Comparison of ENCODE assay signal across 22 cellular contexts in genomic region chr12:26044592-26044991, GRCh38.
A peak's percentile ranks its signal among the peaks of the same experiment; 100 is the strongest.
DNase-seq lines count a peak whose midpoint lies in the region; ATAC-seq and TF ChIP-seq lines count a peak whose summit lies in the region.
"Had no signal": no experiment of that assay in that cellular context is flagged by ENCODE, and none has a peak within 500 bp of the region (broad histone marks: within the 10 kb centered on the region; RNA-seq: fewer than 3 reads in every experiment).

No MANE protein-coding gene starts in this region.

- no peak for ATAC-seq in HG02610 (IDR thresholded peaks at IDR 0.05; ENCODE audit: unreplicated experiment)
- no peak for ATAC-seq in GM21528 (IDR thresholded peaks at IDR 0.05; ENCODE audit: low FRiP score, unreplicated experiment)

- TF ChIP-seq CTCF in OCI-LY3 (IDR thresholded peaks at IDR 0.05; ENCODE audit: low read depth, low read length) = peak; percentile 32; the same call in 1 of the 2 replicates
- TF ChIP-seq CTCF in endodermal cell (conservative IDR thresholded peaks at IDR 0.05) = peak; percentile 53
- peak; percentile 5 for TF ChIP-seq CTCF in retinal pigment epithelial cell (conservative IDR thresholded peaks at IDR 0.05; ENCODE audit: low read depth, low read length)
- TF ChIP-seq CTCF in stomach (IDR thresholded peaks at IDR 0.05) = no peak

- no peak overlapping the region for H3K4me3 Mint-ChIP-seq in endodermal cell

- peaks cover 51% of the 10 kb centered on the region for H3K4me1 Mint-ChIP-seq in endodermal cell

- H3K79me2 ChIP-seq in GM23248 (ENCODE audit: insufficient read depth) (peaks cover 100% of the 10 kb centered on the region), OCI-LY3 (ENCODE audit: low read length) (no peaks in the 10 kb centered on the region)

- H3K9ac ChIP-seq in GM23248 (0 out of 2 replicates have a peak overlapping the region, but pooled peaks have one; percentile 9), OCI-LY3 (ENCODE audit: low read length) (no peak overlapping the region), endodermal cell (ENCODE audit: extremely low read depth, low read length, poor library complexity, severe bottlenecking) (no peak overlapping the region)

- no peak overlapping the region for H3K27ac Mint-ChIP-seq in endodermal cell

- no peak for TF ChIP-seq POLR2A in stomach (IDR thresholded peaks at IDR 0.05)

- H3K9me3 ChIP-seq in GM23248 (ENCODE audit: low read depth) (no peaks in the 10 kb centered on the region), OCI-LY3 (ENCODE audit: insufficient read depth, low read length) (no peaks in the 10 kb centered on the region), endodermal cell (ENCODE audit: control insufficient read depth, low read length) (no peaks in the 10 kb centered on the region), stomach (no peaks in the 10 kb centered on the region)
- H3K9me3 ChIP-seq: BE2C had no signal

- H2AFZ ChIP-seq in GM23248 = no peak overlapping the region
- no peak overlapping the region for H2AFZ ChIP-seq in OCI-LY3 (ENCODE audit: low read depth, low read length)

- 97 to 100% methylated on average over 1 of the region's 1 CpG for WGBS in GM23248 (ENCODE audit: low coverage in 1 of 2, low lambda C conversion rate in 2 of 2, missing lambda C conversion rate in 2 of 2), 2 experiments
- 67% methylated on average over 1 of the region's 1 CpG; no CpG with 5 or more reads in 1 of the 2 experiments for WGBS in endodermal cell (ENCODE audit: insufficient coverage in 1 of 2, insufficient read length in 1 of 2), 2 experiments
- 94 to 100% (median 99%) methylated on average over 1 of the region's 1 CpG for WGBS in stomach, 5 donors

- H3K9me3 Mint-ChIP-seq in endodermal cell = no peaks in the 10 kb centered on the region

- H3K27me3 ChIP-seq in GM23248 (replicated peaks; ENCODE audit: insufficient read depth) = no peaks in the 10 kb centered on the region
- no peaks in the 10 kb centered on the region for H3K27me3 ChIP-seq in OCI-LY3 (ENCODE audit: low read depth, low read length)
- H3K27me3 ChIP-seq in endodermal cell (ENCODE audit: control insufficient read depth, insufficient read depth, low read length, poor library complexity, severe bottlenecking) = no peaks in the 10 kb centered on the region
- H3K27me3 ChIP-seq in stomach = no peaks in the 10 kb centered on the region
- H3K27me3 ChIP-seq: BE2C had no signal

- in situ Hi-C loops in GM23248 (cut with MboI) = no loop called here

- peaks cover 12% of the 10 kb centered on the region; the same call in 1 of the 2 replicates for H3F3A ChIP-seq in GM23248 (ENCODE audit: insufficient read depth)

- no peaks in the 10 kb centered on the region for H3K9me2 ChIP-seq in GM23248 (ENCODE audit: insufficient read depth)

- peaks cover 12% of the 10 kb centered on the region for H3K36me3 Mint-ChIP-seq in endodermal cell (ENCODE audit: low read depth)

- H3K4me2 ChIP-seq in GM23248 (ENCODE audit: unreplicated experiment) = peak overlapping the region; percentile 13
- H3K4me2 ChIP-seq in OCI-LY3 (ENCODE audit: low read length) = no peak overlapping the region

- no peak for DNase-seq in GM23248
- DNase-seq in endodermal cell = no peak
- no peak for DNase-seq in retinal pigment epithelial cell (ENCODE audit: low read depth)
- DNase-seq in stomach = no peak
- no peak for DNase-seq in hippocampal formation (lab: John Stamatoyannopoulos, UW)
- DNase-seq: ACHN; BE2C; Calu3; DMS153; KG1; MM.1S; NCI-H1694; NCI-H2029 treated with DMSO at 0.1 percent for 48 hours; NCI-H446 treated with DMSO at 0.1 percent for 48 hours; NCI-H526; NCI-H82; NK-92 treated with Interleukin-12 subunit alpha and Interleukin-12 subunit beta, amount 100 ng/mL, for 24 hours; SHP77 had no signal

- no peak for TF ChIP-seq EP300 in stomach (IDR thresholded peaks at IDR 0.05)

- no peaks in the 10 kb centered on the region for H3K27me3 Mint-ChIP-seq in endodermal cell (ENCODE audit: insufficient read depth)

- intact Hi-C loops in stomach (cut with DNase I; ENCODE audit: low total_unique reads) = no loop called here

- H3K27ac ChIP-seq in GM23248 (peak overlapping the region; percentile 2; the same call in 1 of the 2 replicates), OCI-LY3 (ENCODE audit: low read length) (no peak overlapping the region), endodermal cell (ENCODE audit: low read depth, low read length) (no peak overlapping the region), stomach (no peak overlapping the region)
- H3K27ac ChIP-seq: RWPE1 had no signal

- H3K4me1 ChIP-seq in GM23248 (ENCODE audit: insufficient read depth) (peaks cover 49% of the 10 kb centered on the region), OCI-LY3 (ENCODE audit: low read length) (peaks cover 54% of the 10 kb centered on the region), endodermal cell (ENCODE audit: control insufficient read depth, insufficient read depth, low read length) (peaks cover 9% of the 10 kb centered on the region), stomach (peaks cover 0 to 52% (median 19%) of the 10 kb centered on the region in 4 donors)
- H3K4me1 ChIP-seq: BE2C had no signal

- no peaks in the 10 kb centered on the region for H3K36me3 ChIP-seq in GM23248 (ENCODE audit: low read depth)
- H3K36me3 ChIP-seq in OCI-LY3 (replicated peaks; ENCODE audit: low read depth, low read length) = no peaks in the 10 kb centered on the region
- peaks cover 7% of the 10 kb centered on the region for H3K36me3 ChIP-seq in endodermal cell (ENCODE audit: control insufficient read depth, insufficient read depth, low read length)
- H3K36me3 ChIP-seq in stomach = no peaks in the 10 kb centered on the region
- H3K36me3 ChIP-seq: BE2C had no signal

- H3K4me3 ChIP-seq in GM23248 (no peak overlapping the region), OCI-LY3 (ENCODE audit: low read length) (no peak overlapping the region), endodermal cell (ENCODE audit: low read length) (no peak overlapping the region), retinal pigment epithelial cell (ENCODE audit: low read length) (no peak overlapping the region), stomach (no peak overlapping the region)

- H4K20me1 ChIP-seq in GM23248 (ENCODE audit: insufficient read depth) (peaks cover 17% of the 10 kb centered on the region; the same call in 1 of the 2 replicates), OCI-LY3 (ENCODE audit: insufficient read depth, low read length) (no peaks in the 10 kb centered on the region)

Comparison
In these comparisons a context has a peak if more than half of its experiments do, and no peak if none do; other contexts are left out.
1. CTCF ChIP-seq: peak in OCI-LY3 (single experiment), endodermal cell (single experiment) and retinal pigment epithelial cell (single experiment); none in stomach (0 of 7).